9 cellular contexts compared by ENCODE assay signal in genomic region chr2:11748018-11748860, GRCh38. TPM values are rescaled to one million over a fixed set of nuclear protein-coding genes. Genes with fewer than 3 reads are reported as not detected.
DNase-seq lines count a peak whose midpoint lies in the region; ATAC-seq lines count a peak whose summit lies in the region.
"Had no signal": no experiment of that assay in that cellular context is flagged by ENCODE, and none has a peak within 500 bp of the region (broad histone marks: within the 10 kb centered on the region; RNA-seq: fewer than 3 reads in every experiment).

No MANE protein-coding gene starts in this region.

- H3K4me1 Mint-ChIP-seq in T-helper 1 cell treated with Interleukin-12 subunit alpha and Interleukin-12 subunit beta and Interleukin-4 antibody, amounts not matched to agents 30 μg/mL and 1 μg/mL, for 36 hours (ENCODE audit: low read depth) = peaks cover 71% of the 10 kb centered on the region
- peaks cover 87 to 92% of the 10 kb centered on the region in 2 donors for H3K4me1 Mint-ChIP-seq in immature natural killer cell
- H3K4me1 Mint-ChIP-seq in stimulated activated naive CD8-positive, alpha-beta T cell treated with anti-CD3 and anti-CD28 coated beads, Interleukin-15, amount 100 ng/mL, for 72 hours = peaks cover 91% of the 10 kb centered on the region

- no peaks in the 10 kb centered on the region for H3K9me3 Mint-ChIP-seq in T-helper 1 cell treated with Interleukin-12 subunit alpha and Interleukin-12 subunit beta and Interleukin-4 antibody, amounts not matched to agents 30 μg/mL and 1 μg/mL, for 36 hours
- H3K9me3 Mint-ChIP-seq in immature natural killer cell = no peaks in the 10 kb centered on the region
- H3K9me3 Mint-ChIP-seq in stimulated activated naive CD8-positive, alpha-beta T cell treated with anti-CD3 and anti-CD28 coated beads, Interleukin-15, amount 100 ng/mL, for 72 hours = no peaks in the 10 kb centered on the region

- ATAC-seq in stimulated activated naive CD8-positive, alpha-beta T cell treated with anti-CD3 and anti-CD28 coated beads, Interleukin-15, amount 100 ng/mL, for 72 hours = no peak
- ATAC-seq in GM18858 (IDR thresholded peaks at IDR 0.05; ENCODE audit: unreplicated experiment) (no peak), GM21717 (IDR thresholded peaks at IDR 0.05; ENCODE audit: unreplicated experiment) (no peak)
- ATAC-seq: left cardiac atrium had no signal

- peak overlapping the region; percentile 75 for H3K27ac Mint-ChIP-seq in T-helper 1 cell treated with Interleukin-12 subunit alpha and Interleukin-12 subunit beta and Interleukin-4 antibody, amounts not matched to agents 30 μg/mL and 1 μg/mL, for 36 hours
- peak overlapping the region; percentile 78 to 93 (median 92) for H3K27ac Mint-ChIP-seq in immature natural killer cell
- H3K27ac Mint-ChIP-seq in stimulated activated naive CD8-positive, alpha-beta T cell treated with anti-CD3 and anti-CD28 coated beads, Interleukin-15, amount 100 ng/mL, for 72 hours = peak overlapping the region; percentile 3 to 90

- peak overlapping the region; percentile 88 for H3K4me3 Mint-ChIP-seq in T-helper 1 cell treated with Interleukin-12 subunit alpha and Interleukin-12 subunit beta and Interleukin-4 antibody, amounts not matched to agents 30 μg/mL and 1 μg/mL, for 36 hours
- H3K4me3 Mint-ChIP-seq in immature natural killer cell = peak overlapping the region; percentile 82 to 97 (median 92)
- peak overlapping the region; percentile 92 to 93 for H3K4me3 Mint-ChIP-seq in stimulated activated naive CD8-positive, alpha-beta T cell treated with anti-CD3 and anti-CD28 coated beads, Interleukin-15, amount 100 ng/mL, for 72 hours

- no peaks in the 10 kb centered on the region for H3K27me3 Mint-ChIP-seq in T-helper 1 cell treated with Interleukin-12 subunit alpha and Interleukin-12 subunit beta and Interleukin-4 antibody, amounts not matched to agents 30 μg/mL and 1 μg/mL, for 36 hours (ENCODE audit: low read depth)
- H3K27me3 Mint-ChIP-seq in immature natural killer cell (ENCODE audit: low read depth in 3 of 3) = peaks cover 4 to 6% (median 6%) of the 10 kb centered on the region in 3 donors
- H3K27me3 Mint-ChIP-seq in stimulated activated naive CD8-positive, alpha-beta T cell treated with anti-CD3 and anti-CD28 coated beads, Interleukin-15, amount 100 ng/mL, for 72 hours = no peaks in the 10 kb centered on the region

- peaks cover 3% of the 10 kb centered on the region for H3K36me3 Mint-ChIP-seq in T-helper 1 cell treated with Interleukin-12 subunit alpha and Interleukin-12 subunit beta and Interleukin-4 antibody, amounts not matched to agents 30 μg/mL and 1 μg/mL, for 36 hours (ENCODE audit: low read depth)
- no peaks in the 10 kb centered on the region for H3K36me3 Mint-ChIP-seq in immature natural killer cell

- DNase-seq in T-helper 1 cell (no peak), immature natural killer cell (peak in 2 of 3 donors; percentile 13 to 16), kidney tubule cell (ENCODE audit: low spot score) (no peak)
- peak; percentile 40 for DNase-seq in activated T-cell treated with anti-CD3 and anti-CD28 coated beads, Interleukin-2, amount 50 U/mL, for 48 hours
- DNase-seq in stimulated activated naive CD8-positive, alpha-beta T cell treated with anti-CD3 and anti-CD28 coated beads, Interleukin-15, amount 100 ng/mL, for 72 hours = no peak
- DNase-seq: left cardiac atrium had no signal

RNA-seq across cellular contexts. Expression of gene LPIN1, which starts 1.8 kb away (rescaled TPM):
- 10 to 100 TPM; 14.1 to 34.0 (median 16.3) TPM for polyA plus RNA-seq in immature natural killer cell

Comparison
In these comparisons a context has a peak if more than half of its experiments do, and no peak if none do; other contexts are left out.
1. DNase-seq: peak in activated T-cell treated with anti-CD3 and anti-CD28 coated beads, Interleukin-2, amount 50 U/mL, for 48 hours (2 of 2) and immature natural killer cell (2 of 3); none in T-helper 1 cell (0 of 5), stimulated activated naive CD8-positive, alpha-beta T cell treated with anti-CD3 and anti-CD28 coated beads, Interleukin-15, amount 100 ng/mL, for 72 hours (0 of 2) and kidney tubule cell (single experiment).
2. Peak in every context shown above with its lines, with median percentiles within 50 percentile points of each other: H3K27ac Mint-ChIP-seq and H3K4me3 Mint-ChIP-seq.